8 cellular contexts compared by ENCODE assay signal in genomic region chr4:120049732-120050494, GRCh38. TPM values are rescaled to one million over a fixed set of nuclear protein-coding genes. Genes with fewer than 3 reads are reported as not detected.
A peak's percentile ranks its signal among the peaks of the same experiment; 100 is the strongest.
DNase-seq lines count a peak whose midpoint lies in the region; ATAC-seq and TF ChIP-seq lines count a peak whose summit lies in the region.

No MANE protein-coding gene starts in this region.

- H3K9me3 ChIP-seq in Peyer's patch = no peaks in the 10 kb centered on the region

- H3K27ac Mint-ChIP-seq in activated T-cell treated with anti-CD3 and anti-CD28 coated beads, Interleukin-2, amount 50 U/mL, for 72 hours = no peak overlapping the region
- peak overlapping the region; percentile 27 to 84 (median 77) for H3K27ac Mint-ChIP-seq in nephron

- H3K27ac ChIP-seq in Peyer's patch = peak overlapping the region; percentile 3 to 48 (median 21)

- no peaks in the 10 kb centered on the region for H3K9me3 Mint-ChIP-seq in activated T-cell treated with anti-CD3 and anti-CD28 coated beads, Interleukin-2, amount 50 U/mL, for 72 hours
- H3K9me3 Mint-ChIP-seq in nephron = peaks cover 7% of the 10 kb centered on the region

- no peaks in the 10 kb centered on the region for H3K36me3 ChIP-seq in Peyer's patch

- H3K4me3 ChIP-seq in Peyer's patch (peak overlapping the region in 2 of 4 donors; percentile 16 to 20), fibroblast of mammary gland (ENCODE audit: control insufficient read depth, low read depth, low read length) (peak overlapping the region; percentile 55)

- no peaks in the 10 kb centered on the region for H3K27me3 ChIP-seq in Peyer's patch

- H3K4me3 Mint-ChIP-seq in activated T-cell treated with anti-CD3 and anti-CD28 coated beads, Interleukin-2, amount 50 U/mL, for 72 hours = peak overlapping the region in 1 of 2 donors; percentile 22
- no peak overlapping the region for H3K4me3 Mint-ChIP-seq in nephron

- peaks cover 0 to 3% of the 10 kb centered on the region in 2 donors for H3K36me3 Mint-ChIP-seq in activated T-cell treated with anti-CD3 and anti-CD28 coated beads, Interleukin-2, amount 50 U/mL, for 72 hours (ENCODE audit: insufficient read depth in 2 of 2)
- no peaks in the 10 kb centered on the region for H3K36me3 Mint-ChIP-seq in nephron (ENCODE audit: low read depth)

- no peaks in the 10 kb centered on the region for H3K4me1 ChIP-seq in Peyer's patch

- ATAC-seq in GM21423 (IDR thresholded peaks at IDR 0.05; ENCODE audit: unreplicated experiment) = peak; percentile 88
- ATAC-seq in activated T-cell treated with anti-CD3 and anti-CD28 coated beads, Interleukin-2, amount 50 U/mL, for 72 hours (replicated peaks in 1 of 2) = peak; percentile 88 to 90
- ATAC-seq in stimulated activated naive CD8-positive, alpha-beta T cell treated with anti-CD3 and anti-CD28 coated beads, Interleukin-15, Interleukin-2, amounts not matched to agents 100 U/mL and 50 U/mL, for 24 hours = peak; percentile 88

- peak; percentile 87 for DNase-seq in DMS153 treated with DMSO at 0.1 percent for 48 hours (lab: John Stamatoyannopoulos, UW; ENCODE audit: unreplicated experiment)
- DNase-seq in HT1080 (ENCODE audit: low read depth) = peak; percentile 72
- peak; percentile 58 to 91 (median 75) for DNase-seq in Peyer's patch
- peak; percentile 72 to 76 for DNase-seq in activated T-cell treated with anti-CD3 and anti-CD28 coated beads, Interleukin-2, amount 50 U/mL, for 72 hours
- DNase-seq in fibroblast of mammary gland (ENCODE audit: low read depth) = peak; percentile 82
- peak; percentile 74 for DNase-seq in stimulated activated naive CD8-positive, alpha-beta T cell treated with anti-CD3 and anti-CD28 coated beads, Interleukin-15, Interleukin-2, amounts not matched to agents 100 U/mL and 50 U/mL, for 24 hours

- TF ChIP-seq CTCF in Peyer's patch (IDR thresholded peaks at IDR 0.05) (peak; percentile 43 to 90 (median 84)), fibroblast of mammary gland (conservative IDR thresholded peaks at IDR 0.05; ENCODE audit: control insufficient read depth, insufficient read depth, low read depth, low read length) (peak; percentile 90), nephron (IDR thresholded peaks at IDR 0.05; ENCODE audit: unreplicated experiment in 3 of 3) (peak; percentile 82 to 83 (median 83))

- H3K27me3 Mint-ChIP-seq in activated T-cell treated with anti-CD3 and anti-CD28 coated beads, Interleukin-2, amount 50 U/mL, for 72 hours (ENCODE audit: low read depth) = no peaks in the 10 kb centered on the region
- H3K27me3 Mint-ChIP-seq in nephron (ENCODE audit: low read depth) = no peaks in the 10 kb centered on the region

- TF ChIP-seq POLR2A in Peyer's patch (IDR thresholded peaks at IDR 0.05) = no peak

- H3K4me1 Mint-ChIP-seq in activated T-cell treated with anti-CD3 and anti-CD28 coated beads, Interleukin-2, amount 50 U/mL, for 72 hours (ENCODE audit: low read depth) = peaks cover 5% of the 10 kb centered on the region
- H3K4me1 Mint-ChIP-seq in nephron = peaks cover 40% of the 10 kb centered on the region

RNA-seq across cellular contexts. Expression of gene MAD2L1, which starts 16.7 kb away (rescaled TPM):
- total RNA-seq in HT1080 (2014; rRNA removed; shearing (Covaris generic)) = 110 and 204 TPM in 2 replicates
- 135 TPM in 2 replicates for polyA plus RNA-seq in HT1080 (2015; cell fraction: cytosol; rRNA removed)
- 93.9 and 119 TPM in 2 replicates for polyA plus RNA-seq in HT1080 (2015; cell fraction: nucleus; rRNA removed)
- 1 to 10 TPM in 3 of 4 donors, under 1 TPM in 1; 0.83 to 6.7 (median 1.1) TPM for total RNA-seq in Peyer's patch
- total RNA-seq in activated T-cell treated with anti-CD3 and anti-CD28 coated beads, Interleukin-2, amount 50 U/mL, for 72 hours = 10 to 100 TPM; 51.4 to 54.6 TPM

Comparison
In these comparisons a context has a peak if more than half of its experiments do, and no peak if none do; other contexts are left out.
1. RNA of gene MAD2L1, which starts 16.7 kb away (total RNA-seq): 110 to 204 TPM in HT1080 and 51.4 to 54.6 TPM in activated T-cell treated with anti-CD3 and anti-CD28 coated beads, Interleukin-2, amount 50 U/mL, for 72 hours; 0.83 to 6.7 TPM in Peyer's patch; every median in the first group is over 4 times any median in the second.
2. Peak in every context shown above with its lines, with median percentiles within 50 percentile points of each other: DNase-seq, ATAC-seq and CTCF ChIP-seq.